ENCODE assay signal across 1 cellular context in the genomic region with DNA sequence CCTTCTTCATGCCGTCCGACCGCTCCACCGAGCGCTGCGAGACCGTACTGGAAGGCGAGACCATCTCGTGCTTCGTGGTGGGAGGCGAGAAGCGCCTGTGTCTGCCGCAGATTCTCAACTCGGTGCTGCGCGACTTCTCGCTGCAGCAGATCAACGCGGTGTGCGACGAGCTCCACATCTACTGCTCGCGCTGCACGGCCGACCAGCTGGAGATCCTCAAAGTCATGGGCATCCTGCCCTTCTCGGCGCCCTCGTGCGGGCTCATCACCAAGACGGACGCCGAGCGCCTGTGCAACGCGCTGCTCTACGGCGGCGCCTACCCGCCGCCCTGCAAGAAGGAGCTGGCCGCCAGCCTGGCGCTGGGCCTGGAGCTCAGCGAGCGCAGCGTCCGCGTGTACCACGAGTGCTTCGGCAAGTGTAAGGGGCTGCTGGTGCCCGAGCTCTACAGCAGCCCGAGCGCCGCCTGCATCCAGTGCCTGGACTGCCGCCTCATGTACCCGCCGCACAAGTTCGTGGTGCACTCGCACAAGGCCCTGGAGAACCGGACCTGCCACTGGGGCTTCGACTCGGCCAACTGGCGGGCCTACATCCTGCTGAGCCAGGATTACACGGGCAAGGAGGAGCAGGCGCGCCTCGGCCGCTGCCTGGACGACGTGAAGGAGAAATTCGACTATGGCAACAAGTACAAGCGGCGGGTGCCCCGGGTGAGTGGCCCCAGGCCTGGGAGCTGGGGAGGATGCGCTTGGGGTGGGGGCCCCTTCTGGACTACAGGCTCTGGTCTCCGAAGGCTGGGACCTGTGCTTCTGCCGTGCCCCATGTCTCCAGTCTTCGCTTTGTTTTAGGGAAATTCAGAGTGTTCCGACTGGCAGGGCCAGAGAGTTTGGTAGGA.
A peak's percentile ranks its signal among the peaks of the same experiment; 100 is the strongest.
TF ChIP-seq lines count a peak whose summit lies in the region.

No MANE protein-coding gene starts in this region.

TF ChIP-seq in HepG2, 621 proteins besides CTCF, POLR2A, EP300 and RAD21 (continued from another document and continues in another):
- TF ChIP-seq ESRRA (CRISPR knock-in tag; IDR thresholded peaks at IDR 0.05; ENCODE audit: low read depth) (no peak), NCOR1 (IDR thresholded peaks at IDR 0.05; ENCODE audit: borderline replicate concordance, low read length) (no peak), MAFG (CRISPR knock-in tag; IDR thresholded peaks at IDR 0.05) (no peak), ZNF768 (CRISPR knock-in tag; IDR thresholded peaks at IDR 0.05) (peak; percentile 27; the same call in 1 of the 2 replicates), ZNF263 (CRISPR knock-in tag; IDR thresholded peaks at IDR 0.05) (no peak), ZNF761 (CRISPR knock-in tag; conservative IDR thresholded peaks at IDR 0.05) (no peak), SALL1 (CRISPR knock-in tag; IDR thresholded peaks at IDR 0.05) (peak; percentile 17; the same call in 1 of the 2 replicates), ZNF33A (CRISPR knock-in tag; IDR thresholded peaks at IDR 0.05; ENCODE audit: borderline replicate concordance) (no peak), ZKSCAN1 (IDR thresholded peaks at IDR 0.05; ENCODE audit: low read length) (no peak), KAT2B (IDR thresholded peaks at IDR 0.05; ENCODE audit: borderline replicate concordance, low read depth, low read length) (no peak), ZNF138 (CRISPR knock-in tag; IDR thresholded peaks at IDR 0.05; ENCODE audit: low read depth) (peak; percentile 70; the same call in 1 of the 2 replicates), ZEB1 (IDR thresholded peaks at IDR 0.05; ENCODE audit: insufficient replicate concordance, low read depth) (no peak), PRPF4 (IDR thresholded peaks at IDR 0.05; ENCODE audit: low read depth, low read length, poor library complexity, severe bottlenecking) (no peak), ZNF674 (CRISPR knock-in tag; IDR thresholded peaks at IDR 0.05; ENCODE audit: low read depth) (peak; percentile 40; the same call in 1 of the 2 replicates), MEIS2 (CRISPR knock-in tag; IDR thresholded peaks at IDR 0.05) (no peak), HOXA7 (CRISPR knock-in tag; IDR thresholded peaks at IDR 0.05) (no peak), GLI4 (CRISPR knock-in tag; IDR thresholded peaks at IDR 0.05; ENCODE audit: borderline replicate concordance) (no peak), JARID2 (CRISPR knock-in tag; IDR thresholded peaks at IDR 0.05; ENCODE audit: insufficient replicate concordance) (no peak), PAF1 (CRISPR knock-in tag; IDR thresholded peaks at IDR 0.05) (no peak), GATA4 (IDR thresholded peaks at IDR 0.05; ENCODE audit: borderline replicate concordance, low read depth) (no peak), JDP2 (CRISPR knock-in tag; IDR thresholded peaks at IDR 0.05; ENCODE audit: borderline replicate concordance) (no peak), ZNF510 (CRISPR knock-in tag; IDR thresholded peaks at IDR 0.05; ENCODE audit: low read depth) (no peak), SMC3 (IDR thresholded peaks at IDR 0.05; ENCODE audit: low read length) (no peak), IRF2 (CRISPR knock-in tag; IDR thresholded peaks at IDR 0.05) (no peak), MTF2 (CRISPR knock-in tag; IDR thresholded peaks at IDR 0.05; ENCODE audit: borderline replicate concordance) (no peak), IRX3 (CRISPR knock-in tag; IDR thresholded peaks at IDR 0.05; ENCODE audit: borderline replicate concordance, low read depth) (no peak), HNRNPH1 (optimal IDR thresholded peaks at IDR 0.05; ENCODE audit: low read depth, low read length) (no peak), STAG1 (CRISPR knock-in tag; IDR thresholded peaks at IDR 0.05) (peak; percentile 27; the same call in 1 of the 2 replicates), FOXM1 (CRISPR knock-in tag; IDR thresholded peaks at IDR 0.05) (no peak), MLLT10 (CRISPR knock-in tag; IDR thresholded peaks at IDR 0.05) (no peak), ZFP41 (CRISPR knock-in tag; IDR thresholded peaks at IDR 0.05; ENCODE audit: borderline replicate concordance) (no peak), KLF6 (CRISPR knock-in tag; IDR thresholded peaks at IDR 0.05) (no peak), XBP1 (CRISPR knock-in tag; IDR thresholded peaks at IDR 0.05) (no peak), JUNB (CRISPR knock-in tag; IDR thresholded peaks at IDR 0.05; ENCODE audit: borderline replicate concordance) (no peak), TRIM24 (CRISPR knock-in tag; IDR thresholded peaks at IDR 0.05) (no peak), NFKB2 (CRISPR knock-in tag; IDR thresholded peaks at IDR 0.05; ENCODE audit: borderline replicate concordance) (no peak), MAZ (IDR thresholded peaks at IDR 0.05; ENCODE audit: borderline replicate concordance, low read depth, low read length) (no peak), MAZ (CRISPR knock-in tag; IDR thresholded peaks at IDR 0.05; ENCODE audit: low read depth) (peak; percentile 59), CEBPB (IDR thresholded peaks at IDR 0.05; ENCODE audit: borderline replicate concordance, low read depth, low read length) (no peak), ZNF746 (CRISPR knock-in tag; IDR thresholded peaks at IDR 0.05) (0 out of 2 replicates have a peak, but pooled peaks have one; percentile 30), PHF20 (CRISPR knock-in tag; IDR thresholded peaks at IDR 0.05) (no peak), POLR2G (IDR thresholded peaks at IDR 0.05; ENCODE audit: low read depth, low read length) (no peak), ZBTB7A (CRISPR knock-in tag; IDR thresholded peaks at IDR 0.05) (no peak), RARG (CRISPR knock-in tag; IDR thresholded peaks at IDR 0.05; ENCODE audit: low read depth) (no peak)
- TF ChIP-seq, protein P1, sequence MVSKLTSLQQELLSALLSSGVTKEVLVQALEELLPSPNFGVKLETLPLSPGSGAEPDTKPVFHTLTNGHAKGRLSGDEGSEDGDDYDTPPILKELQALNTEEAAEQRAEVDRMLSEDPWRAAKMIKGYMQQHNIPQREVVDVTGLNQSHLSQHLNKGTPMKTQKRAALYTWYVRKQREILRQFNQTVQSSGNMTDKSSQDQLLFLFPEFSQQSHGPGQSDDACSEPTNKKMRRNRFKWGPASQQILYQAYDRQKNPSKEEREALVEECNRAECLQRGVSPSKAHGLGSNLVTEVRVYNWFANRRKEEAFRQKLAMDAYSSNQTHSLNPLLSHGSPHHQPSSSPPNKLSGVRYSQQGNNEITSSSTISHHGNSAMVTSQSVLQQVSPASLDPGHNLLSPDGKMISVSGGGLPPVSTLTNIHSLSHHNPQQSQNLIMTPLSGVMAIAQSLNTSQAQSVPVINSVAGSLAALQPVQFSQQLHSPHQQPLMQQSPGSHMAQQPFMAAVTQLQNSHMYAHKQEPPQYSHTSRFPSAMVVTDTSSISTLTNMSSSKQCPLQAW (CRISPR knock-in tag; IDR thresholded peaks at IDR 0.05): no peak
- TF ChIP-seq, protein P2, sequence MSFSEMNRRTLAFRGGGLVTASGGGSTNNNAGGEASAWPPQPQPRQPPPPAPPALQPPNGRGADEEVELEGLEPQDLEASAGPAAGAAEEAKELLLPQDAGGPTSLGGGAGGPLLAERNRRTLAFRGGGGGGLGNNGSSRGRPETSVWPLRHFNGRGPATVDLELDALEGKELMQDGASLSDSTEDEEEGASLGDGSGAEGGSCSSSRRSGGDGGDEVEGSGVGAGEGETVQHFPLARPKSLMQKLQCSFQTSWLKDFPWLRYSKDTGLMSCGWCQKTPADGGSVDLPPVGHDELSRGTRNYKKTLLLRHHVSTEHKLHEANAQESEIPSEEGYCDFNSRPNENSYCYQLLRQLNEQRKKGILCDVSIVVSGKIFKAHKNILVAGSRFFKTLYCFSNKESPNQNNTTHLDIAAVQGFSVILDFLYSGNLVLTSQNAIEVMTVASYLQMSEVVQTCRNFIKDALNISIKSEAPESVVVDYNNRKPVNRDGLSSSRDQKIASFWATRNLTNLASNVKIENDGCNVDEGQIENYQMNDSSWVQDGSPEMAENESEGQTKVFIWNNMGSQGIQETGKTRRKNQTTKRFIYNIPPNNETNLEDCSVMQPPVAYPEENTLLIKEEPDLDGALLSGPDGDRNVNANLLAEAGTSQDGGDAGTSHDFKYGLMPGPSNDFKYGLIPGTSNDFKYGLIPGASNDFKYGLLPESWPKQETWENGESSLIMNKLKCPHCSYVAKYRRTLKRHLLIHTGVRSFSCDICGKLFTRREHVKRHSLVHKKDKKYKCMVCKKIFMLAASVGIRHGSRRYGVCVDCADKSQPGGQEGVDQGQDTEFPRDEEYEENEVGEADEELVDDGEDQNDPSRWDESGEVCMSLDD (CRISPR knock-in tag; IDR thresholded peaks at IDR 0.05; ENCODE audit: borderline replicate concordance): no peak
- TF ChIP-seq, protein P3, sequence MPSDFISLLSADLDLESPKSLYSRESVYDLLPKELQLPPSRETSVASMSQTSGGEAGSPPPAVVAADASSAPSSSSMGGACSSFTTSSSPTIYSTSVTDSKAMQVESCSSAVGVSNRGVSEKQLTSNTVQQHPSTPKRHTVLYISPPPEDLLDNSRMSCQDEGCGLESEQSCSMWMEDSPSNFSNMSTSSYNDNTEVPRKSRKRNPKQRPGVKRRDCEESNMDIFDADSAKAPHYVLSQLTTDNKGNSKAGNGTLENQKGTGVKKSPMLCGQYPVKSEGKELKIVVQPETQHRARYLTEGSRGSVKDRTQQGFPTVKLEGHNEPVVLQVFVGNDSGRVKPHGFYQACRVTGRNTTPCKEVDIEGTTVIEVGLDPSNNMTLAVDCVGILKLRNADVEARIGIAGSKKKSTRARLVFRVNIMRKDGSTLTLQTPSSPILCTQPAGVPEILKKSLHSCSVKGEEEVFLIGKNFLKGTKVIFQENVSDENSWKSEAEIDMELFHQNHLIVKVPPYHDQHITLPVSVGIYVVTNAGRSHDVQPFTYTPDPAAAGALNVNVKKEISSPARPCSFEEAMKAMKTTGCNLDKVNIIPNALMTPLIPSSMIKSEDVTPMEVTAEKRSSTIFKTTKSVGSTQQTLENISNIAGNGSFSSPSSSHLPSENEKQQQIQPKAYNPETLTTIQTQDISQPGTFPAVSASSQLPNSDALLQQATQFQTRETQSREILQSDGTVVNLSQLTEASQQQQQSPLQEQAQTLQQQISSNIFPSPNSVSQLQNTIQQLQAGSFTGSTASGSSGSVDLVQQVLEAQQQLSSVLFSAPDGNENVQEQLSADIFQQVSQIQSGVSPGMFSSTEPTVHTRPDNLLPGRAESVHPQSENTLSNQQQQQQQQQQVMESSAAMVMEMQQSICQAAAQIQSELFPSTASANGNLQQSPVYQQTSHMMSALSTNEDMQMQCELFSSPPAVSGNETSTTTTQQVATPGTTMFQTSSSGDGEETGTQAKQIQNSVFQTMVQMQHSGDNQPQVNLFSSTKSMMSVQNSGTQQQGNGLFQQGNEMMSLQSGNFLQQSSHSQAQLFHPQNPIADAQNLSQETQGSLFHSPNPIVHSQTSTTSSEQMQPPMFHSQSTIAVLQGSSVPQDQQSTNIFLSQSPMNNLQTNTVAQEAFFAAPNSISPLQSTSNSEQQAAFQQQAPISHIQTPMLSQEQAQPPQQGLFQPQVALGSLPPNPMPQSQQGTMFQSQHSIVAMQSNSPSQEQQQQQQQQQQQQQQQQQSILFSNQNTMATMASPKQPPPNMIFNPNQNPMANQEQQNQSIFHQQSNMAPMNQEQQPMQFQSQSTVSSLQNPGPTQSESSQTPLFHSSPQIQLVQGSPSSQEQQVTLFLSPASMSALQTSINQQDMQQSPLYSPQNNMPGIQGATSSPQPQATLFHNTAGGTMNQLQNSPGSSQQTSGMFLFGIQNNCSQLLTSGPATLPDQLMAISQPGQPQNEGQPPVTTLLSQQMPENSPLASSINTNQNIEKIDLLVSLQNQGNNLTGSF (CRISPR knock-in tag; IDR thresholded peaks at IDR 0.05): no peak
- TF ChIP-seq, protein P4, sequence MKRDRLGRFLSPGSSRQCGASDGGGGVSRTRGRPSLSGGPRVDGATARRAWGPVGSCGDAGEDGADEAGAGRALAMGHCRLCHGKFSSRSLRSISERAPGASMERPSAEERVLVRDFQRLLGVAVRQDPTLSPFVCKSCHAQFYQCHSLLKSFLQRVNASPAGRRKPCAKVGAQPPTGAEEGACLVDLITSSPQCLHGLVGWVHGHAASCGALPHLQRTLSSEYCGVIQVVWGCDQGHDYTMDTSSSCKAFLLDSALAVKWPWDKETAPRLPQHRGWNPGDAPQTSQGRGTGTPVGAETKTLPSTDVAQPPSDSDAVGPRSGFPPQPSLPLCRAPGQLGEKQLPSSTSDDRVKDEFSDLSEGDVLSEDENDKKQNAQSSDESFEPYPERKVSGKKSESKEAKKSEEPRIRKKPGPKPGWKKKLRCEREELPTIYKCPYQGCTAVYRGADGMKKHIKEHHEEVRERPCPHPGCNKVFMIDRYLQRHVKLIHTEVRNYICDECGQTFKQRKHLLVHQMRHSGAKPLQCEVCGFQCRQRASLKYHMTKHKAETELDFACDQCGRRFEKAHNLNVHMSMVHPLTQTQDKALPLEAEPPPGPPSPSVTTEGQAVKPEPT (CRISPR knock-in tag; IDR thresholded peaks at IDR 0.05; ENCODE audit: low read depth): no peak
- TF ChIP-seq, protein P5, sequence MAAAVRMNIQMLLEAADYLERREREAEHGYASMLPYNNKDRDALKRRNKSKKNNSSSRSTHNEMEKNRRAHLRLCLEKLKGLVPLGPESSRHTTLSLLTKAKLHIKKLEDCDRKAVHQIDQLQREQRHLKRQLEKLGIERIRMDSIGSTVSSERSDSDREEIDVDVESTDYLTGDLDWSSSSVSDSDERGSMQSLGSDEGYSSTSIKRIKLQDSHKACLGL (CRISPR knock-in tag; IDR thresholded peaks at IDR 0.05): peak; percentile 39; the same call in 1 of the 2 replicates
- TF ChIP-seq, protein P6, sequence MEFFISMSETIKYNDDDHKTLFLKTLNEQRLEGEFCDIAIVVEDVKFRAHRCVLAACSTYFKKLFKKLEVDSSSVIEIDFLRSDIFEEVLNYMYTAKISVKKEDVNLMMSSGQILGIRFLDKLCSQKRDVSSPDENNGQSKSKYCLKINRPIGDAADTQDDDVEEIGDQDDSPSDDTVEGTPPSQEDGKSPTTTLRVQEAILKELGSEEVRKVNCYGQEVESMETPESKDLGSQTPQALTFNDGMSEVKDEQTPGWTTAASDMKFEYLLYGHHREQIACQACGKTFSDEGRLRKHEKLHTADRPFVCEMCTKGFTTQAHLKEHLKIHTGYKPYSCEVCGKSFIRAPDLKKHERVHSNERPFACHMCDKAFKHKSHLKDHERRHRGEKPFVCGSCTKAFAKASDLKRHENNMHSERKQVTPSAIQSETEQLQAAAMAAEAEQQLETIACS (CRISPR knock-in tag; IDR thresholded peaks at IDR 0.05): peak; percentile 32; the same call in 1 of the 2 replicates
- TF ChIP-seq, protein P7, sequence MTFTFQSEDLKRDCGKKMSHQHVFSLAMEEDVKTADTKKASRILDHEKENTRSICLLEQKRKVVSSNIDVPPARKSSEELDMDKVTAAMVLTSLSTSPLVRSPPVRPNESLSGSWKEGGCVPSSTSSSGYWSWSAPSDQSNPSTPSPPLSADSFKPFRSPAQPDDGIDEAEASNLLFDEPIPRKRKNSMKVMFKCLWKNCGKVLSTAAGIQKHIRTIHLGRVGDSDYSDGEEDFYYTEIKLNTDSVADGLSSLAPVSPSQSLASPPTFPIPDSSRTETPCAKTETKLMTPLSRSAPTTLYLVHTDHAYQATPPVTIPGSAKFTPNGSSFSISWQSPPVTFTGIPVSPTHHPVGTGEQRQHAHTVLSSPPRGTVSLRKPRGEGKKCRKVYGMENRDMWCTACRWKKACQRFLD (CRISPR knock-in tag; IDR thresholded peaks at IDR 0.05; ENCODE audit: borderline replicate concordance): 0 out of 2 replicates have a peak, but pooled peaks have one; percentile 35
- TF ChIP-seq, protein P8, sequence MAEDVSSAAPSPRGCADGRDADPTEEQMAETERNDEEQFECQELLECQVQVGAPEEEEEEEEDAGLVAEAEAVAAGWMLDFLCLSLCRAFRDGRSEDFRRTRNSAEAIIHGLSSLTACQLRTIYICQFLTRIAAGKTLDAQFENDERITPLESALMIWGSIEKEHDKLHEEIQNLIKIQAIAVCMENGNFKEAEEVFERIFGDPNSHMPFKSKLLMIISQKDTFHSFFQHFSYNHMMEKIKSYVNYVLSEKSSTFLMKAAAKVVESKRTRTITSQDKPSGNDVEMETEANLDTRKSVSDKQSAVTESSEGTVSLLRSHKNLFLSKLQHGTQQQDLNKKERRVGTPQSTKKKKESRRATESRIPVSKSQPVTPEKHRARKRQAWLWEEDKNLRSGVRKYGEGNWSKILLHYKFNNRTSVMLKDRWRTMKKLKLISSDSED (CRISPR knock-in tag; IDR thresholded peaks at IDR 0.05): no peak
